1 cellular context compared by ENCODE assay signal in the genomic region with DNA sequence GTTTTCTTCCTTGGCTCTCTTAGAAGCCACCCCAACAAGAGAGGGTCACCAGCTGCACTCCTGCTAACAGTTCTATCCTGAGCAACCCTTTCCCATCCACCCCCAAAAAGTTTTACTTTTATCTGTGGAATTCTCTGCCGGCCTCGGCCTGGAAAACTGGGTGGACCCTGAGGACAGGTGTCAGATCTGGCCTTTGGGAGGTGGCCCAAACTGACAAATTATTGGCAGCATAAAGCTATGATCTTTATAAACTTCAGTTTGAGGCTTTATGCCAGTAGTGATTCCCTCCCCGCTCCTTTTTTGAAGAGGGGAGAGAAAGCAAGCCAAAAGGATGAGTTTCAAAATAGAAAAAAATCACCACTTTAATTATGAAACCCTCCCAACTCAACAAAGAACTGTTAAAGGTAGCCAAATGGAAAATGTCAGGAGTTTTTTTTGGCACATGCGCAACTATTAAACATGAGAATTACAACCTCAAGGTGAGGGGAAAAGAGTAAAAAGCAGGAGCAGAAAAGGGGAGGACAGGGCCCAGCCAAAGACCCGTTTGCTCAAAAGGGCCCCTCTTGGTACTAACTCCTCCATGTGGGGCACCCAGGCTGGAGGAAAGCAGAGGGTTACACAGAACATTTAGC.
TF ChIP-seq lines count a peak whose summit lies in the region.

No MANE protein-coding gene starts in this region.

TF ChIP-seq in HepG2, 621 proteins besides CTCF, POLR2A, EP300 and RAD21:
- no peak for TF ChIP-seq DNMT3B (CRISPR knock-in tag; conservative IDR thresholded peaks at IDR 0.05)
- TF ChIP-seq HNF4A (CRISPR knock-in tag; IDR thresholded peaks at IDR 0.05), result no peak
- no peak for TF ChIP-seq CCDC6 (CRISPR knock-in tag; IDR thresholded peaks at IDR 0.05)
- TF ChIP-seq ZNF670 (CRISPR knock-in tag; IDR thresholded peaks at IDR 0.05; ENCODE audit: borderline replicate concordance), result no peak
- no peak for TF ChIP-seq ELF4 (CRISPR knock-in tag; IDR thresholded peaks at IDR 0.05; ENCODE audit: borderline replicate concordance)
- TF ChIP-seq FOSL1 (CRISPR knock-in tag; IDR thresholded peaks at IDR 0.05; ENCODE audit: borderline replicate concordance), result no peak
- TF ChIP-seq ZNF383 (CRISPR knock-in tag; IDR thresholded peaks at IDR 0.05; ENCODE audit: borderline replicate concordance), result no peak
- TF ChIP-seq ZMAT3 (CRISPR knock-in tag; conservative IDR thresholded peaks at IDR 0.05), result no peak
- TF ChIP-seq NAIF1 (CRISPR knock-in tag; IDR thresholded peaks at IDR 0.05; ENCODE audit: borderline replicate concordance), result no peak
- no peak for TF ChIP-seq SIN3B (IDR thresholded peaks at IDR 0.05; ENCODE audit: low read length)
- TF ChIP-seq, protein P1, sequence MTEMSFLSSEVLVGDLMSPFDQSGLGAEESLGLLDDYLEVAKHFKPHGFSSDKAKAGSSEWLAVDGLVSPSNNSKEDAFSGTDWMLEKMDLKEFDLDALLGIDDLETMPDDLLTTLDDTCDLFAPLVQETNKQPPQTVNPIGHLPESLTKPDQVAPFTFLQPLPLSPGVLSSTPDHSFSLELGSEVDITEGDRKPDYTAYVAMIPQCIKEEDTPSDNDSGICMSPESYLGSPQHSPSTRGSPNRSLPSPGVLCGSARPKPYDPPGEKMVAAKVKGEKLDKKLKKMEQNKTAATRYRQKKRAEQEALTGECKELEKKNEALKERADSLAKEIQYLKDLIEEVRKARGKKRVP (CRISPR knock-in tag; IDR thresholded peaks at IDR 0.05), result no peak
- TF ChIP-seq, protein P2, sequence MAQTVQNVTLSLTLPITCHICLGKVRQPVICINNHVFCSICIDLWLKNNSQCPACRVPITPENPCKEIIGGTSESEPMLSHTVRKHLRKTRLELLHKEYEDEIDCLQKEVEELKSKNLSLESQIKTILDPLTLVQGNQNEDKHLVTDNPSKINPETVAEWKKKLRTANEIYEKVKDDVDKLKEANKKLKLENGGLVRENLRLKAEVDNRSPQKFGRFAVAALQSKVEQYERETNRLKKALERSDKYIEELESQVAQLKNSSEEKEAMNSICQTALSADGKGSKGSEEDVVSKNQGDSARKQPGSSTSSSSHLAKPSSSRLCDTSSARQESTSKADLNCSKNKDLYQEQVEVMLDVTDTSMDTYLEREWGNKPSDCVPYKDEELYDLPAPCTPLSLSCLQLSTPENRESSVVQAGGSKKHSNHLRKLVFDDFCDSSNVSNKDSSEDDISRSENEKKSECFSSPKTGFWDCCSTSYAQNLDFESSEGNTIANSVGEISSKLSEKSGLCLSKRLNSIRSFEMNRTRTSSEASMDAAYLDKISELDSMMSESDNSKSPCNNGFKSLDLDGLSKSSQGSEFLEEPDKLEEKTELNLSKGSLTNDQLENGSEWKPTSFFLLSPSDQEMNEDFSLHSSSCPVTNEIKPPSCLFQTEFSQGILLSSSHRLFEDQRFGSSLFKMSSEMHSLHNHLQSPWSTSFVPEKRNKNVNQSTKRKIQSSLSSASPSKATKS (CRISPR knock-in tag; IDR thresholded peaks at IDR 0.05), result no peak
- TF ChIP-seq, protein P3, sequence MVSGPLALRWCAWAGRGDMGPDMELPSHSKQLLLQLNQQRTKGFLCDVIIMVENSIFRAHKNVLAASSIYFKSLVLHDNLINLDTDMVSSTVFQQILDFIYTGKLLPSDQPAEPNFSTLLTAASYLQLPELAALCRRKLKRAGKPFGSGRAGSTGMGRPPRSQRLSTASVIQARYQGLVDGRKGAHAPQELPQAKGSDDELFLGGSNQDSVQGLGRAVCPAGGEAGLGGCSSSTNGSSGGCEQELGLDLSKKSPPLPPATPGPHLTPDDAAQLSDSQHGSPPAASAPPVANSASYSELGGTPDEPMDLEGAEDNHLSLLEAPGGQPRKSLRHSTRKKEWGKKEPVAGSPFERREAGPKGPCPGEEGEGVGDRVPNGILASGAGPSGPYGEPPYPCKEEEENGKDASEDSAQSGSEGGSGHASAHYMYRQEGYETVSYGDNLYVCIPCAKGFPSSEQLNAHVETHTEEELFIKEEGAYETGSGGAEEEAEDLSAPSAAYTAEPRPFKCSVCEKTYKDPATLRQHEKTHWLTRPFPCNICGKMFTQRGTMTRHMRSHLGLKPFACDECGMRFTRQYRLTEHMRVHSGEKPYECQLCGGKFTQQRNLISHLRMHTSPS (CRISPR knock-in tag; IDR thresholded peaks at IDR 0.05; ENCODE audit: low read depth), result no peak
- TF ChIP-seq TBL1XR1 (IDR thresholded peaks at IDR 0.05; ENCODE audit: borderline replicate concordance, low read length, partially characterized antibody), result no peak
- TF ChIP-seq ZNF10 (CRISPR knock-in tag; IDR thresholded peaks at IDR 0.05; ENCODE audit: borderline replicate concordance, low read depth), result no peak
- no peak for TF ChIP-seq ZBTB38 (CRISPR knock-in tag; IDR thresholded peaks at IDR 0.05)
- no peak for TF ChIP-seq ZNF564 (CRISPR knock-in tag; IDR thresholded peaks at IDR 0.05)
